In the genomic region with DNA sequence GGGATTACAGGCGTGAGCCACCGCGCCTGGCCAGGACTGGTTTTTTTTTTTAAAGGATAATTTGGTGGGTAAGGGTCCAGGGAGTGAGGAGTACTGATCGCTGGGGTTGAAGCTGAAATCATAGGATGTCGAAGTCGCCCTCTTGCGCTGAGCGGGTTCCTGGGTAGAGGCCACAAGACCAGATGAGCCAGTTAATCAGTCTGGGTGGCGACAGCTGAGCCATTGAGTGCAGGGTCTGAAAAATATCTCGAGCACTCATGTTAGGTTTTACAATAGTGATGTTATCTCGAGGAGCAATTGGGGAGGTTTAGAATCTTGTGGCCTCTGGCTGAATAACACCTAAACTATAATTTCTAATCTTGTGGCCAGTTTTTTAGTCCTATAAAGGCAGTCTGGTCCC, we compare ENCODE assay signal across 26 cellular contexts. TPM values are rescaled to one million over a fixed set of nuclear protein-coding genes. Genes with fewer than 3 reads are reported as not detected.
"Had no signal": no experiment of that assay in that cellular context is flagged by ENCODE, and none has a peak within 500 bp of the region (broad histone marks: within the 10 kb centered on the region; RNA-seq: fewer than 3 reads in every experiment).

No MANE protein-coding gene starts in this region.

- H3K27ac ChIP-seq: ascending aorta, SK-N-MC, VCaP had no signal

- H3K27me3 ChIP-seq: ascending aorta had no signal

- FAIRE-seq: RCC 7860 had no signal

- H3K36me3 ChIP-seq: ascending aorta had no signal

- H3K4me1 ChIP-seq: ascending aorta had no signal

- H3K9me3 ChIP-seq: ascending aorta had no signal

- H3K4me3 ChIP-seq: ascending aorta, SK-N-MC had no signal

- ATAC-seq: activated naive CD4-positive, alpha-beta T cell treated with anti-CD3 and anti-CD28 coated beads, Interleukin-2, amount 50 U/mL, for 72 hours; activated naive CD8-positive, alpha-beta T cell treated with anti-CD3 and anti-CD28 coated beads, Interleukin-2, amount 50 U/mL, for 24 hours; activated T-cell treated with anti-CD3 and anti-CD28 coated beads, Interleukin-2, amount 50 U/mL, for 4 hours; PC-3 had no signal

- DNase-seq: activated CD4-positive, alpha-beta memory T cell treated with anti-CD3 and anti-CD28 coated beads for 36 hours; activated CD4-positive, alpha-beta T cell treated with anti-CD3 and anti-CD28 coated beads, Interleukin-2, amount 10 ng/mL, durations not matched to agents 7 days and 5 days; activated CD4-positive, CD25-positive, alpha-beta regulatory T cell; activated CD8-positive, alpha-beta memory T cell treated with anti-CD3 and anti-CD28 coated beads for 24 hours; activated effector memory CD4-positive, alpha-beta T cell treated with anti-CD3 and anti-CD28 coated beads, Interleukin-2, amount 50 U/mL, for 16 hours; activated naive CD4-positive, alpha-beta T cell treated with Interleukin-2 at 50 U/mL for 16 hours; activated naive CD8-positive, alpha-beta T cell treated with anti-CD3 and anti-CD28 coated beads, Interleukin-2, amount 50 U/mL, for 24 hours; activated T-cell treated with anti-CD3 and anti-CD28 coated beads, Interleukin-2, amount 50 U/mL, for 4 hours; amniotic stem cell; Kasumi-1; NCI-H1105 treated with DMSO at 0.1 percent for 48 hours; NCI-H1436 treated with DMSO at 0.1 percent for 48 hours; NCI-H187; NCI-H2081; NCI-H510A treated with DMSO at 0.1 percent for 48 hours; NCI-H69; NK-92 treated with Interleukin-12 subunit alpha and Interleukin-12 subunit beta, amount 100 ng/mL, for 24 hours; PC-3; SHP77 treated with DMSO at 0.1 percent for 48 hours; T-helper 1 cell had no signal

RNA-seq across cellular contexts. Expression of a gene that starts 7.8 kb away (rescaled TPM):
- total RNA-seq: activated CD4-positive, alpha-beta memory T cell treated with anti-CD3 and anti-CD28 coated beads for 36 hours; activated CD4-positive, alpha-beta T cell treated with anti-CD3 and anti-CD28 coated beads, Interleukin-2, amount 10 ng/mL, durations not matched to agents 7 days and 5 days; activated naive CD4-positive, alpha-beta T cell treated with anti-CD3 and anti-CD28 coated beads, Interleukin-2, amount 50 U/mL, for 72 hours; activated T-cell treated with anti-CD3 and anti-CD28 coated beads, Interleukin-2, amount 50 U/mL, for 4 hours; ascending aorta; PC-3; T-helper 2 cell treated with Interferon-gamma antibody and Interleukin-4, amounts not matched to agents 100 ng/mL and 5 ng/mL, for 36 hours had no signal
